17 cellular contexts compared by ENCODE assay signal in genomic region chr19:39738809-39739208, GRCh38. TPM values are rescaled to one million over a fixed set of nuclear protein-coding genes. Genes with fewer than 3 reads are reported as not detected.
"Had no signal": no experiment of that assay in that cellular context is flagged by ENCODE, and none has a peak within 500 bp of the region (broad histone marks: within the 10 kb centered on the region; RNA-seq: fewer than 3 reads in every experiment).

No MANE protein-coding gene starts in this region.

- H3K27me3 ChIP-seq: upper lobe of left lung had no signal

- H3K36me3 ChIP-seq: gastrocnemius medialis, heart right ventricle, upper lobe of left lung had no signal

- DNase-seq: activated CD4-positive, alpha-beta T cell treated with anti-CD3 and anti-CD28 coated beads for 4 hours; activated CD8-positive, alpha-beta memory T cell treated with anti-CD3 and anti-CD28 coated beads, Interleukin-2, amount 50 U/mL, for 48 hours; activated CD8-positive, alpha-beta T cell treated with anti-CD3 and anti-CD28 coated beads, Interleukin-2, amount 10 ng/mL, durations not matched to agents 7 days and 5 days; activated naive CD4-positive, alpha-beta T cell treated with anti-CD3 and anti-CD28 coated beads, Interleukin-2, amount 10 ng/mL, durations not matched to agents 7 days and 5 days; central memory CD4-positive, alpha-beta T cell; effector CD4-positive, alpha-beta T cell; gastrocnemius medialis; heart right ventricle; islet precursor cell; stimulated activated CD4-positive, alpha-beta T cell treated with anti-CD3 and anti-CD28 coated beads, Interleukin-12 subunit alpha, Interleukin-12 subunit beta, amount 100 ng/mL, for 4 hours; stimulated activated naive CD4-positive, alpha-beta T cell treated with Interleukin-2 at 50 U/mL for 16 hours; upper lobe of left lung had no signal

- ATAC-seq: activated CD8-positive, alpha-beta T cell treated with anti-CD3 and anti-CD28 coated beads, Interleukin-2, amount 10 ng/mL, durations not matched to agents 7 days and 5 days; gastrocnemius medialis; heart right ventricle; left lobe of liver had no signal

- H3K4me3 ChIP-seq: coronary artery, gastrocnemius medialis, upper lobe of left lung had no signal

- H3K9me3 ChIP-seq: gastrocnemius medialis, heart right ventricle, upper lobe of left lung had no signal

- H3K4me1 ChIP-seq: gastrocnemius medialis, heart right ventricle, upper lobe of left lung had no signal

- H3K27ac ChIP-seq: coronary artery, gastrocnemius medialis, heart right ventricle, upper lobe of left lung had no signal

RNA-seq across cellular contexts. Expression of gene CLC, which starts 1.0 kb away (rescaled TPM):
- total RNA-seq: activated CD8-positive, alpha-beta T cell treated with anti-CD3 and anti-CD28 coated beads, Interleukin-2, amount 10 ng/mL, durations not matched to agents 7 days and 5 days; gastrocnemius medialis; left lobe of liver; osteocyte; upper lobe of left lung had no signal
- polyA plus RNA-seq: heart right ventricle had no signal

RNA-seq across cellular contexts. Expression of gene LGALS14, which starts 34.5 kb away (rescaled TPM):
- total RNA-seq: activated CD8-positive, alpha-beta T cell treated with anti-CD3 and anti-CD28 coated beads, Interleukin-2, amount 10 ng/mL, durations not matched to agents 7 days and 5 days; gastrocnemius medialis; heart right ventricle; left lobe of liver; mucosa of gallbladder; osteocyte; upper lobe of left lung had no signal
- polyA plus RNA-seq: adipose tissue, heart right ventricle had no signal

RNA-seq across cellular contexts. Expression of gene LEUTX, which starts 39.8 kb away (rescaled TPM):
- total RNA-seq: activated CD8-positive, alpha-beta T cell treated with anti-CD3 and anti-CD28 coated beads, Interleukin-2, amount 10 ng/mL, durations not matched to agents 7 days and 5 days; gastrocnemius medialis; heart right ventricle; left lobe of liver; mucosa of gallbladder; osteocyte; upper lobe of left lung had no signal
- polyA plus RNA-seq: adipose tissue, heart right ventricle had no signal
